25 cellular contexts compared by ENCODE assay signal in genomic region chr20:62588458-62589149, GRCh38. TPM values are rescaled to one million over a fixed set of nuclear protein-coding genes. Genes with fewer than 3 reads are reported as not detected.
A peak's percentile ranks its signal among the peaks of the same experiment; 100 is the strongest.
DNase-seq lines count a peak whose midpoint lies in the region; ATAC-seq and TF ChIP-seq lines count a peak whose summit lies in the region.
"Had no signal": no experiment of that assay in that cellular context is flagged by ENCODE, and none has a peak within 500 bp of the region (broad histone marks: within the 10 kb centered on the region; RNA-seq: fewer than 3 reads in every experiment).

No MANE protein-coding gene starts in this region.

- ATAC-seq in Right ventricle myocardium inferior (no peak), HG02885 (IDR thresholded peaks at IDR 0.05; ENCODE audit: poor library complexity, unreplicated experiment) (no peak)
- ATAC-seq: activated CD8-positive, alpha-beta T cell treated with anti-CD3 and anti-CD28 coated beads, Interleukin-2, amount 10 ng/mL, durations not matched to agents 7 days and 5 days; HCT116; natural killer cell treated with Interleukin-12 subunit alpha and Interleukin-12 subunit beta and Interleukin-15 and Interleukin-18, amount 100 ng/mL, for 72 hours; sciatic nerve had no signal

- no peak for TF ChIP-seq CTCF in cardiac fibroblast (IDR thresholded peaks at IDR 0.05; ENCODE audit: low read depth, low read length)

- H3K4me3 ChIP-seq in cardiac fibroblast (replicated peaks in 1 of 2; ENCODE audit: low read depth in 2 of 2, low read length in 2 of 2): no peak overlapping the region
- H3K4me3 ChIP-seq: gastrocnemius medialis, SJCRH30, thyroid gland had no signal

- intact Hi-C loops in Right ventricle myocardium inferior (cut with DNase I) (no loop called here), cardiac septum (cut with DNase I) (no loop called here)

- DNase-seq in Right ventricle myocardium inferior (ENCODE audit: missing footprints) (peak; percentile 8), cardiac septum (ENCODE audit: low spot score) (no peak), HPDE6-E6E7 (ENCODE audit: extremely low spot score) (peak; percentile 58), cardiac fibroblast (ENCODE audit: low read depth in 2 of 2) (peak; percentile 8 to 31), stromal cell of bone marrow (ENCODE audit: low read depth) (peak; percentile 31), hypothalamus (lab: John Stamatoyannopoulos, UW) (no peak), HuH-7.5 (ENCODE audit: low spot score) (no peak)
- DNase-seq: activated CD4-positive, alpha-beta T cell treated with anti-CD3 and anti-CD28 coated beads for 1 hour; activated gamma-delta T cell treated with Interleukin-2 at 50 U/mL for 16 hours; activated T-cell treated with anti-CD3 and anti-CD28 coated beads for 4 hours; COR-L47; DMS79; effector CD8-positive, alpha-beta T cell; gastrocnemius medialis; NCI-H1105 treated with DMSO at 0.1 percent for 48 hours; NCI-H2081; NCI-H345; NCI-H82; thyroid gland had no signal

RNA-seq across cellular contexts. Expression of gene SLCO4A1, which starts 53.7 kb away (rescaled TPM):
- total RNA-seq in Right ventricle myocardium inferior: 15.5 TPM
- 10.8 TPM for total RNA-seq in cardiac septum

Comparison
In these comparisons a context has a peak if more than half of its experiments do, and no peak if none do; other contexts are left out.
1. DNase-seq: peak in Right ventricle myocardium inferior (single experiment), HPDE6-E6E7 (single experiment), cardiac fibroblast (2 of 2) and stromal cell of bone marrow (single experiment); none in cardiac septum (single experiment), hypothalamus (0 of 51) and HuH-7.5 (single experiment).